ENCODE assay signal across 24 cellular contexts in genomic region chr9:72925891-72926290, GRCh38. TPM values are rescaled to one million over a fixed set of nuclear protein-coding genes. Genes with fewer than 3 reads are reported as not detected.
"Had no signal": no experiment of that assay in that cellular context is flagged by ENCODE, and none has a peak within 500 bp of the region (broad histone marks: within the 10 kb centered on the region; RNA-seq: fewer than 3 reads in every experiment).

No MANE protein-coding gene starts in this region.

- H3K27ac ChIP-seq: ascending aorta, PC-9, VCaP had no signal

- DNase-seq: activated CD4-positive, alpha-beta memory T cell treated with anti-CD3 and anti-CD28 coated beads for 36 hours; activated CD4-positive, alpha-beta T cell treated with anti-CD3 and anti-CD28 coated beads, Interleukin-2, amount 10 ng/mL, durations not matched to agents 7 days and 5 days; activated CD4-positive, CD25-positive, alpha-beta regulatory T cell; activated CD8-positive, alpha-beta memory T cell treated with anti-CD3 and anti-CD28 coated beads for 24 hours; activated effector memory CD4-positive, alpha-beta T cell treated with anti-CD3 and anti-CD28 coated beads, Interleukin-2, amount 50 U/mL, for 16 hours; activated naive CD4-positive, alpha-beta T cell treated with Interleukin-2 at 50 U/mL for 16 hours; activated naive CD8-positive, alpha-beta T cell treated with anti-CD3 and anti-CD28 coated beads, Interleukin-2, amount 50 U/mL, for 24 hours; activated T-cell treated with anti-CD3 and anti-CD28 coated beads, Interleukin-2, amount 50 U/mL, for 4 hours; amniotic stem cell; body of pancreas; central memory CD4-positive, alpha-beta T cell; MG63; NCI-H1092 treated with DMSO at 0.1 percent for 48 hours; NCI-H1417 treated with DMSO at 0.1 percent for 48 hours; NCI-H1694; NCI-H2029 treated with DMSO at 0.1 percent for 48 hours; NCI-H345; NCI-H510A treated with DMSO at 0.1 percent for 48 hours; T-helper 1 cell had no signal

- H3K4me3 ChIP-seq: ascending aorta, body of pancreas, MG63, PC-9 had no signal

- H3K4me1 ChIP-seq: ascending aorta had no signal

- H3K36me3 ChIP-seq: MG63 had no signal

- H3K27me3 ChIP-seq: ascending aorta, body of pancreas, MG63 had no signal

- ATAC-seq: activated naive CD4-positive, alpha-beta T cell treated with anti-CD3 and anti-CD28 coated beads, Interleukin-2, amount 50 U/mL, for 72 hours; activated naive CD8-positive, alpha-beta T cell treated with anti-CD3 and anti-CD28 coated beads, Interleukin-2, amount 50 U/mL, for 24 hours; activated T-cell treated with anti-CD3 and anti-CD28 coated beads, Interleukin-2, amount 50 U/mL, for 4 hours had no signal

- H3K9me3 ChIP-seq: ascending aorta, body of pancreas, MG63 had no signal

RNA-seq across cellular contexts. Expression of gene ALDH1A1, which starts 27.0 kb away (rescaled TPM):
- total RNA-seq: activated CD4-positive, alpha-beta memory T cell treated with anti-CD3 and anti-CD28 coated beads for 36 hours; activated CD4-positive, alpha-beta T cell treated with anti-CD3 and anti-CD28 coated beads, Interleukin-2, amount 10 ng/mL, durations not matched to agents 7 days and 5 days; T-helper 2 cell treated with Interferon-gamma antibody and Interleukin-4, amounts not matched to agents 100 ng/mL and 5 ng/mL, for 36 hours had no signal
